Comparison of ENCODE assay signal across 10 cellular contexts in the genomic region with DNA sequence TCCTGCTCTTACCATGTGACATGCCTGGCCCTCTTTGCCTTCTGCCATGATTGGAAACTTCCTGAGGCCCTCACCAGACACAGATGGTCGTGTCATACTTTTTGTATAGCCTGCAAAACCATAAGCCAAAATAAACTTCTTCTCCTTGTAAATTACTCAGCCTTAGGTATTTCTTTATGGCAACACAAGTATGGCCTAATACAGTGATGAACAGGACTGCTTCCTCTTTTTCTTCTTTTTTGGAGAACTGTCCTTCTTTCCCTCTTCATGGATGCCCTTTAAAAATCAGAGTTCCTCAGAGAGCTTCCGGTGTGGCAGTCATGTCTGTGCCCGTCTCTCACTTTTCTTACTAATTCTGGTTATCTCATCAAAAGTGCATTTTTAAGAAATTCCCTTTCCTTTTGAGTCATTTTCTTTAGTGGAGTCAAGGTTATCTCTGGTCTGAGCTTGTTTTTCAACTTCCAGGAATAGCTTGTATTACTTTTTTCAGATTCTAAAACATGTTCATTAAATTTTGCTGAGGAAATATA. TPM values are rescaled to one million over a fixed set of nuclear protein-coding genes. Genes with fewer than 3 reads are reported as not detected.
DNase-seq lines count a peak whose midpoint lies in the region; ATAC-seq, FAIRE-seq and TF ChIP-seq lines count a peak whose summit lies in the region.
"Had no signal": no experiment of that assay in that cellular context is flagged by ENCODE, and none has a peak within 500 bp of the region (broad histone marks: within the 10 kb centered on the region; RNA-seq: fewer than 3 reads in every experiment).

No MANE protein-coding gene starts in this region.

- TF ChIP-seq CTCF in RWPE2 (IDR thresholded peaks at IDR 0.05; ENCODE audit: poor library complexity, severe bottlenecking) (no peak), endothelial cell of umbilical vein (IDR thresholded peaks at IDR 0.05; ENCODE audit: extremely low read depth in 1 of 2, insufficient read depth in 1 of 2, low read depth in 1 of 2, low read length in 2 of 2) (no peak), spleen (IDR thresholded peaks at IDR 0.05 in 8 of 11, conservative IDR thresholded peaks at IDR 0.05 in 3 of 11) (no peak), Peyer's patch (IDR thresholded peaks at IDR 0.05) (no peak)

- H3K9ac ChIP-seq in endothelial cell of umbilical vein (replicated peaks; ENCODE audit: extremely low read depth, insufficient read depth, low read length): peak overlapping the region; percentile 28

- no peaks in the 10 kb centered on the region for H3K9me3 Mint-ChIP-seq in activated T-cell treated with anti-CD3 and anti-CD28 coated beads, Interleukin-2, amount 50 U/mL, for 24 hours

- ATAC-seq in RWPE2 (ENCODE audit: low read depth): peak; percentile 35; the same call in 2 of the 3 replicates
- ATAC-seq: naive thymus-derived CD8-positive, alpha-beta T cell had no signal

- H3K27ac Mint-ChIP-seq in activated T-cell treated with anti-CD3 and anti-CD28 coated beads, Interleukin-2, amount 50 U/mL, for 24 hours: peak overlapping the region; percentile 41

- H3K79me2 ChIP-seq in endothelial cell of umbilical vein (ENCODE audit: control insufficient read depth, insufficient read depth, low read length): no peaks in the 10 kb centered on the region

- peak overlapping the region; percentile 69 for H3K4me2 ChIP-seq in endothelial cell of umbilical vein (ENCODE audit: insufficient read depth, low read length)

- no peak for DNase-seq in activated T-cell treated with anti-CD3 and anti-CD28 coated beads, Interleukin-2, amount 50 U/mL, for 24 hours
- no peak for DNase-seq in activated T-cell treated with anti-CD3 and anti-CD28 coated beads, Interleukin-2, amount 50 U/mL, for 48 hours
- DNase-seq in RWPE2 (ENCODE audit: low spot score): no peak
- DNase-seq in endothelial cell of umbilical vein (ENCODE audit: low read depth, low spot score): peak; percentile 32
- DNase-seq in spleen: no peak
- DNase-seq in HTR-8/SVneo (ENCODE audit: insufficient read length, low spot score): no peak
- no peak for DNase-seq in DMS153 treated with DMSO at 0.1 percent for 48 hours (lab: John Stamatoyannopoulos, UW; ENCODE audit: unreplicated experiment)
- DNase-seq in Peyer's patch: no peak
- DNase-seq: MM.1S; naive thymus-derived CD8-positive, alpha-beta T cell had no signal

- no peaks in the 10 kb centered on the region for H3K9me1 ChIP-seq in endothelial cell of umbilical vein (replicated peaks; ENCODE audit: control insufficient read depth, extremely low read depth, insufficient read depth, low read length)

- 19 to 50% (median 35%) methylated on average over 3 of the region's 3 CpGs for WGBS in spleen, 5 donors

- intact Hi-C loops in endothelial cell of umbilical vein (cut with micrococcal nuclease): no loop called here
- intact Hi-C loops in spleen (cut with DNase I; ENCODE audit: low total_unique reads): no loop called here

- POLR2A ChIA-PET in endothelial cell of umbilical vein (lab: Charles Lee): interaction anchor here (0.6 kb wide), 1 partner anchor 18 kb away, joined by 3 read pairs; no protein-coding TSS in a partner anchor

- H3K27me3 ChIP-seq in RWPE2 (ENCODE audit: insufficient read depth, poor library complexity, severe bottlenecking): no peaks in the 10 kb centered on the region
- H3K27me3 ChIP-seq in endothelial cell of umbilical vein (ENCODE audit: control insufficient read depth in 2 of 2, insufficient read depth in 2 of 2, low read length in 2 of 2): no peaks in the 10 kb centered on the region
- no peaks in the 10 kb centered on the region for H3K27me3 ChIP-seq in spleen (replicated peaks in 1 of 7)
- no peaks in the 10 kb centered on the region for H3K27me3 ChIP-seq in Peyer's patch

- no peaks in the 10 kb centered on the region for H3K36me3 Mint-ChIP-seq in activated T-cell treated with anti-CD3 and anti-CD28 coated beads, Interleukin-2, amount 50 U/mL, for 24 hours (ENCODE audit: low read depth)
- H3K36me3 Mint-ChIP-seq: naive thymus-derived CD8-positive, alpha-beta T cell had no signal

- H3K27ac ChIP-seq in RWPE2 (ENCODE audit: poor library complexity, severe bottlenecking) (peak overlapping the region; percentile 99), endothelial cell of umbilical vein (ENCODE audit: insufficient read depth, low read depth, low read length) (peak overlapping the region; percentile 78), spleen (peak overlapping the region in 7 of 8 donors; percentile 0 to 87 (median 70)), Peyer's patch (no peak overlapping the region)

- H3K4me1 ChIP-seq in RWPE2 (ENCODE audit: insufficient read depth, poor library complexity, severe bottlenecking) (peaks cover 32% of the 10 kb centered on the region), endothelial cell of umbilical vein (ENCODE audit: control insufficient read depth, extremely low read depth, insufficient read depth, low read length) (peaks cover 16% of the 10 kb centered on the region), spleen (peaks cover 3 to 35% (median 13%) of the 10 kb centered on the region in 6 donors), Peyer's patch (peaks cover 0 to 8% (median 0%) of the 10 kb centered on the region in 4 donors)

- H3K36me3 ChIP-seq in RWPE2 (ENCODE audit: low read depth) (no peaks in the 10 kb centered on the region), endothelial cell of umbilical vein (ENCODE audit: control insufficient read depth in 2 of 2, extremely low read depth in 1 of 2, insufficient read depth in 2 of 2, low read length in 2 of 2) (no peaks in the 10 kb centered on the region), spleen (no peaks in the 10 kb centered on the region), Peyer's patch (no peaks in the 10 kb centered on the region)

- peaks cover 6% of the 10 kb centered on the region for H3K27me3 Mint-ChIP-seq in activated T-cell treated with anti-CD3 and anti-CD28 coated beads, Interleukin-2, amount 50 U/mL, for 24 hours

- FAIRE-seq in endothelial cell of umbilical vein (lab: Jason Lieb, UNC) (peak; percentile 59), HTR-8/SVneo (lab: Jason Lieb, UNC) (no peak)

- dilution Hi-C loops in endothelial cell of umbilical vein (cut with MboI; ENCODE audit: extremely low pct_ligation_motif_present, low sequenced_read_pairs): no loop called here

- TF ChIP-seq POLR2A in endothelial cell of umbilical vein (IDR thresholded peaks at IDR 0.05; ENCODE audit: low read depth, low read length) (no peak), spleen (IDR thresholded peaks at IDR 0.05) (no peak), Peyer's patch (IDR thresholded peaks at IDR 0.05) (no peak)

- H3K4me1 Mint-ChIP-seq in activated T-cell treated with anti-CD3 and anti-CD28 coated beads, Interleukin-2, amount 50 U/mL, for 24 hours (ENCODE audit: low read depth): peaks cover 17% of the 10 kb centered on the region

- TSS peak; percentile 96 for BruUV-seq in endothelial cell of umbilical vein (replicated peaks; lab: Mats Ljungman, UMichigan)

- H3K4me3 ChIP-seq in RWPE2 (ENCODE audit: severe bottlenecking): no peak overlapping the region
- no peak overlapping the region for H3K4me3 ChIP-seq in endothelial cell of umbilical vein (replicated peaks in 1 of 3; ENCODE audit: insufficient read depth in 1 of 3, low read depth in 1 of 3, low read length in 3 of 3)
- H3K4me3 ChIP-seq in spleen: peak overlapping the region in 1 of 8 donors; percentile 37
- no peak overlapping the region for H3K4me3 ChIP-seq in Peyer's patch

- no peak overlapping the region for H3K4me3 Mint-ChIP-seq in activated T-cell treated with anti-CD3 and anti-CD28 coated beads, Interleukin-2, amount 50 U/mL, for 24 hours
- H3K4me3 Mint-ChIP-seq: naive thymus-derived CD8-positive, alpha-beta T cell had no signal

- no peaks in the 10 kb centered on the region for H4K20me1 ChIP-seq in endothelial cell of umbilical vein (replicated peaks; ENCODE audit: control insufficient read depth, extremely low read depth, insufficient read depth, low read length)

- CTCF ChIA-PET in endothelial cell of umbilical vein (lab: Charles Lee): interaction anchor here (0.5 to 1.7 kb wide), 5 partner anchors 10 to 165 kb away, joined by 3 to 7 read pairs (median 5); partner anchors contain the start of gene IL1A

- H3K9me3 ChIP-seq in RWPE2 (ENCODE audit: severe bottlenecking) (no peaks in the 10 kb centered on the region), endothelial cell of umbilical vein (replicated peaks; ENCODE audit: control insufficient read depth, insufficient read depth, low read length) (no peaks in the 10 kb centered on the region), spleen (no peaks in the 10 kb centered on the region), Peyer's patch (no peaks in the 10 kb centered on the region)

- no peak overlapping the region for H2AFZ ChIP-seq in endothelial cell of umbilical vein (ENCODE audit: low read depth, low read length)

RNA-seq across cellular contexts. Expression of gene IL1A, which starts 9.2 kb away (rescaled TPM):
- total RNA-seq in endothelial cell of umbilical vein (0.99 and 1.4 TPM in 2 replicates), spleen (under 1 TPM in 5 of 7 donors, not detected in 2; 0.22 to 0.98 (median 0.70) TPM), Peyer's patch (not detected)
- polyA plus RNA-seq in endothelial cell of umbilical vein (0.25 and 0.29 TPM in 2 replicates), spleen (1 to 10 TPM in 1 of 3 donors, under 1 TPM in 2; 0.21 to 1.6 (median 0.67) TPM)
- polyA plus RNA-seq in endothelial cell of umbilical vein (2011; cell fraction: cytosol; rRNA removed): 0.27 and 0.44 TPM in 2 replicates
- polyA plus RNA-seq in endothelial cell of umbilical vein (2011; cell fraction: nucleus; rRNA removed): 0.90 and 1.1 TPM in 2 replicates
- 3.5 and 4.3 TPM in 2 replicates for polyA plus RNA-seq in endothelial cell of umbilical vein (2012)
- 0.21 and 0.44 TPM in 2 replicates for polyA minus RNA-seq in endothelial cell of umbilical vein
- 0.72 TPM for polyA minus RNA-seq in endothelial cell of umbilical vein (2011; cell fraction: cytosol; rRNA and poly(A)+ RNA removed)
- polyA minus RNA-seq in endothelial cell of umbilical vein (2011; cell fraction: nucleus; rRNA and poly(A)+ RNA removed): 0.19 and 0.34 TPM in 2 replicates
- total RNA-seq: naive thymus-derived CD8-positive, alpha-beta T cell had no signal
- polyA plus RNA-seq: naive thymus-derived CD8-positive, alpha-beta T cell had no signal

RNA-seq across cellular contexts. Expression of gene CKAP2L, which starts 29.1 kb away (rescaled TPM):
- total RNA-seq in endothelial cell of umbilical vein (25.2 and 30.7 TPM in 2 replicates), spleen (1 to 10 TPM in 6 of 7 donors, under 1 TPM in 1; 0.55 to 3.5 (median 2.1) TPM), Peyer's patch (10 to 100 TPM in 1 of 4 donors, 1 to 10 TPM in 1, under 1 TPM in 2; 0.54 to 19.0 (median 1.3) TPM)
- polyA plus RNA-seq in endothelial cell of umbilical vein (2.3 and 3.4 TPM in 2 replicates), spleen (1 to 10 TPM in 1 of 3 donors, under 1 TPM in 2; 0.20 to 1.3 (median 0.83) TPM)
- polyA plus RNA-seq in endothelial cell of umbilical vein (2011; cell fraction: cytosol; rRNA removed): 5.4 and 5.8 TPM in 2 replicates
- 3.4 and 6.6 TPM in 2 replicates for polyA plus RNA-seq in endothelial cell of umbilical vein (2011; cell fraction: nucleus; rRNA removed)
- polyA plus RNA-seq in endothelial cell of umbilical vein (2012): 7.1 and 16.4 TPM in 2 replicates
- 4.6 and 5.2 TPM in 2 replicates for polyA minus RNA-seq in endothelial cell of umbilical vein
- polyA minus RNA-seq in endothelial cell of umbilical vein (2011; cell fraction: cytosol; rRNA and poly(A)+ RNA removed): 6.3 TPM
- 6.7 and 11.9 TPM in 2 replicates for polyA minus RNA-seq in endothelial cell of umbilical vein (2011; cell fraction: nucleus; rRNA and poly(A)+ RNA removed)
- total RNA-seq: naive thymus-derived CD8-positive, alpha-beta T cell had no signal
- polyA plus RNA-seq: naive thymus-derived CD8-positive, alpha-beta T cell had no signal

RNA-seq across cellular contexts. Expression of gene IL1B, which starts 43.1 kb away (rescaled TPM):
- total RNA-seq in endothelial cell of umbilical vein: not detected in 2 replicates
- polyA plus RNA-seq in endothelial cell of umbilical vein: 0.25 TPM in 1 of 2 replicates, not detected in the other
- 0.10 and 0.27 TPM in 2 replicates for polyA plus RNA-seq in endothelial cell of umbilical vein (2011; cell fraction: cytosol; rRNA removed)
- 0.32 and 0.43 TPM in 2 replicates for polyA plus RNA-seq in endothelial cell of umbilical vein (2011; cell fraction: nucleus; rRNA removed)
- polyA plus RNA-seq in endothelial cell of umbilical vein (2012): 0.48 and 0.70 TPM in 2 replicates
- 0.53 TPM in 1 of 2 replicates, not detected in the other for polyA minus RNA-seq in endothelial cell of umbilical vein
- polyA minus RNA-seq in endothelial cell of umbilical vein (2011; cell fraction: cytosol; rRNA and poly(A)+ RNA removed): 1.3 TPM
- polyA minus RNA-seq in endothelial cell of umbilical vein (2011; cell fraction: nucleus; rRNA and poly(A)+ RNA removed): 0.53 and 0.96 TPM in 2 replicates
- total RNA-seq in spleen: 10 to 100 TPM in 6 of 7 donors, 1 to 10 TPM in 1; 6.9 to 81.9 (median 16.1) TPM
- 1 to 10 TPM; 3.4 to 5.4 (median 5.1) TPM for polyA plus RNA-seq in spleen
- 1 to 10 TPM in 1 of 4 donors, under 1 TPM in 1, not detected in 2; 0.53 to 9.1 TPM for total RNA-seq in Peyer's patch
- total RNA-seq: naive thymus-derived CD8-positive, alpha-beta T cell had no signal
- polyA plus RNA-seq: naive thymus-derived CD8-positive, alpha-beta T cell had no signal

Comparison
In these comparisons a context has a peak if more than half of its experiments do, and no peak if none do; other contexts are left out.
1. H3K27ac ChIP-seq: peak in RWPE2 (single experiment), endothelial cell of umbilical vein (single experiment) and spleen (7 of 8); none in Peyer's patch (0 of 4).